ENCODE assay signal across 27 cellular contexts in the genomic region with DNA sequence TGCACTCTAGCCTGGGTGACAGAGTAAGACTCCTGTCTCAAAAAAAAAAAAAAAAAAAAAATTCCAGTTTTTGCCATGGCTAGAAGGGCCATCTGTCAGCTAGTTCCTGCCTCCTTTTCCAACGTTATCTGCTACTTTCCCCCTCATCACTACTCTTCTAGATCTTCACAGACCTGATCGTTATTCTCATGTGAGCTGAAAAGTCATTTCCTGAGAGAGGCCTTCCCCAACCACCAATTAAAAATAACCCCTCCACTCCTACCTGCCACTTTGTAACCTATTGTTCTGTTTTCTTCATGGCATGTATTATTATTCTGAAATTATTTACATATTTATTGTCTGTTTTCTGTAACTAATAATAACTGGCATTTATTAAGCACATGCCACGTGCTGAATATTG. TPM values are rescaled to one million over a fixed set of nuclear protein-coding genes. Genes with fewer than 3 reads are reported as not detected.
A peak's percentile ranks its signal among the peaks of the same experiment; 100 is the strongest.
DNase-seq lines count a peak whose midpoint lies in the region; ATAC-seq and TF ChIP-seq lines count a peak whose summit lies in the region.
"Had no signal": no experiment of that assay in that cellular context is flagged by ENCODE, and none has a peak within 500 bp of the region (broad histone marks: within the 10 kb centered on the region; RNA-seq: fewer than 3 reads in every experiment).

No MANE protein-coding gene starts in this region.

- no peaks in the 10 kb centered on the region for H3K9me3 ChIP-seq in BLaER1 treated with 17β-estradiol and CSF1 and Interleukin-3, amounts not matched to agents 10 nM and 100 nM (replicated peaks in 1 of 11)
- no peaks in the 10 kb centered on the region for H3K9me3 ChIP-seq in Loucy (ENCODE audit: insufficient read depth, low read depth, low read length)
- H3K9me3 ChIP-seq: gastrocnemius medialis, sigmoid colon, stomach, vagina had no signal

- peaks cover 43 to 88% (median 80%) of the 10 kb centered on the region in 10 experiments for H3K4me1 ChIP-seq in BLaER1 treated with 17β-estradiol and CSF1 and Interleukin-3, amounts not matched to agents 10 nM and 100 nM
- peaks cover 28% of the 10 kb centered on the region for H3K4me1 ChIP-seq in Loucy (ENCODE audit: insufficient read depth, low read length, poor library complexity, severe bottlenecking)
- H3K4me1 ChIP-seq: sigmoid colon had no signal

- H3K27ac Mint-ChIP-seq in activated B cell treated with CpG ODN at 0.5 μM for 24 hours (peak overlapping the region; percentile 50), naive B cell (peak overlapping the region in 4 of 6 donors; percentile 54 to 93 (median 85))
- H3K27ac Mint-ChIP-seq: GM23338 had no signal

- no peaks in the 10 kb centered on the region for H3F3A ChIP-seq in Loucy (ENCODE audit: low read depth)

- peaks cover 5% of the 10 kb centered on the region; the same call in 1 of the 2 replicates for H3K79me2 ChIP-seq in Loucy (ENCODE audit: insufficient read depth, low read length)

- no peak overlapping the region for H2AFZ ChIP-seq in Loucy (ENCODE audit: low read length)
- H2AFZ ChIP-seq: GM23338 had no signal

- CTCF ChIA-PET in activated B cell treated with CpG ODN at 0.5 μM for 24 hours (lab: Charles Lee): interaction anchor here (0.7 kb wide), 1 partner anchor 29 kb away, joined by 4 read pairs; no protein-coding TSS in a partner anchor

- H3K4me1 Mint-ChIP-seq in activated B cell treated with CpG ODN at 0.5 μM for 24 hours: peaks cover 81% of the 10 kb centered on the region
- H3K4me1 Mint-ChIP-seq in naive B cell: peaks cover 71 to 96% (median 86%) of the 10 kb centered on the region in 3 donors

- peaks cover 17% of the 10 kb centered on the region for H3K36me3 Mint-ChIP-seq in activated B cell treated with CpG ODN at 0.5 μM for 24 hours (ENCODE audit: low read depth)
- peaks cover 0 to 23% of the 10 kb centered on the region in 2 donors for H3K36me3 Mint-ChIP-seq in naive B cell

- H3K4me2 ChIP-seq in BLaER1 treated with 17β-estradiol and CSF1 and Interleukin-3, amounts not matched to agents 10 nM and 100 nM: peak overlapping the region in 8 of 11 experiments; percentile 32 to 86 (median 67); a peak in 16 of 22 replicates
- H3K4me2 ChIP-seq in Loucy (ENCODE audit: low read depth, low read length, poor library complexity, severe bottlenecking): peak overlapping the region; percentile 55
- H3K4me2 ChIP-seq: GM23338 had no signal

- no peak overlapping the region for H3K4me3 ChIP-seq in BLaER1 treated with 17β-estradiol and CSF1 and Interleukin-3, amounts not matched to agents 10 nM and 100 nM
- H3K4me3 ChIP-seq in Loucy (ENCODE audit: low read length, poor library complexity, severe bottlenecking): peak overlapping the region; percentile 5
- H3K4me3 ChIP-seq: gastrocnemius medialis, GM23338, sigmoid colon, stomach, vagina had no signal

- H3K9me2 ChIP-seq in Loucy (replicated peaks; ENCODE audit: low read depth, low read length): no peaks in the 10 kb centered on the region

- ATAC-seq in activated B cell treated with CpG ODN at 0.5 μM for 24 hours (ENCODE audit: low read depth) (no peak), naive B cell (ENCODE audit: low read depth in 2 of 2) (peak in 1 of 2 donors; percentile 51), HG02981 (IDR thresholded peaks at IDR 0.05; ENCODE audit: unreplicated experiment) (no peak)
- ATAC-seq: gastrocnemius medialis, GM23338 had no signal

- no peak for DNase-seq in activated B cell treated with CpG ODN at 0.5 μM for 24 hours
- no peak for DNase-seq in naive B cell
- DNase-seq in pons (ENCODE audit: low spot score): no peak
- no peak for DNase-seq in EL
- no peak for DNase-seq in DMS153 treated with DMSO at 0.1 percent for 48 hours (lab: John Stamatoyannopoulos, UW; ENCODE audit: unreplicated experiment)
- DNase-seq: activated CD4-positive, alpha-beta T cell treated with anti-CD3 and anti-CD28 coated beads, Interleukin-2, amount 50 U/mL, for 1 hour; activated naive CD4-positive, alpha-beta T cell; amygdala; Calu3; gastrocnemius medialis; kidney glomerular epithelial cell; NCI-H1092 treated with DMSO at 0.1 percent for 48 hours; NCI-H2029; NCI-H526; occipital lobe; SIG-M5; sigmoid colon; stimulated activated CD4-positive, alpha-beta T cell treated with anti-CD3 and anti-CD28 coated beads, Interleukin-12 subunit alpha, Interleukin-12 subunit beta, amount 100 ng/mL, for 4 hours; stimulated activated CD4-positive, alpha-beta T cell treated with anti-CD3 and anti-CD28 coated beads, Interleukin-4, amount 100 ng/mL, for 1 hour; stomach; T1000 had no signal

- H3K9ac ChIP-seq in BLaER1 treated with 17β-estradiol and CSF1 and Interleukin-3, amounts not matched to agents 10 nM and 100 nM: no peak overlapping the region
- peak overlapping the region; percentile 6 for H3K9ac ChIP-seq in Loucy (ENCODE audit: low read depth, low read length, poor library complexity, severe bottlenecking)

- H3K27me3 ChIP-seq in BLaER1 treated with 17β-estradiol and CSF1 and Interleukin-3, amounts not matched to agents 10 nM and 100 nM: no peaks in the 10 kb centered on the region
- no peaks in the 10 kb centered on the region for H3K27me3 ChIP-seq in Loucy (ENCODE audit: insufficient read depth, low read length, poor library complexity, severe bottlenecking)
- H3K27me3 ChIP-seq: gastrocnemius medialis, sigmoid colon, stomach, vagina had no signal

- intact Hi-C loops in activated B cell treated with CpG ODN at 0.5 μM for 24 hours (cut with micrococcal nuclease): no loop called here

- TF ChIP-seq CTCF in Loucy (conservative IDR thresholded peaks at IDR 0.05; ENCODE audit: low read length) (no peak), activated B cell treated with CpG ODN at 0.5 μM for 24 hours (IDR thresholded peaks at IDR 0.05) (no peak)

- H3K27me3 Mint-ChIP-seq in activated B cell treated with CpG ODN at 0.5 μM for 24 hours (no peaks in the 10 kb centered on the region), naive B cell (no peaks in the 10 kb centered on the region)
- H3K27me3 Mint-ChIP-seq: IgD-negative memory B cell had no signal

- peaks cover 0 to 75% (median 17%) of the 10 kb centered on the region in 11 experiments; a peak in 12 of 22 replicates for H4K20me1 ChIP-seq in BLaER1 treated with 17β-estradiol and CSF1 and Interleukin-3, amounts not matched to agents 10 nM and 100 nM
- no peaks in the 10 kb centered on the region for H4K20me1 ChIP-seq in Loucy (ENCODE audit: insufficient read depth, low read length, poor library complexity, severe bottlenecking)

- H3K4me3 Mint-ChIP-seq in activated B cell treated with CpG ODN at 0.5 μM for 24 hours: no peak overlapping the region
- peak overlapping the region in 5 of 8 donors; percentile 37 to 73 (median 62) for H3K4me3 Mint-ChIP-seq in naive B cell
- H3K4me3 Mint-ChIP-seq: GM23338 had no signal

- no peak overlapping the region for H3K27ac ChIP-seq in BLaER1 treated with 17β-estradiol and CSF1 and Interleukin-3, amounts not matched to agents 10 nM and 100 nM
- H3K27ac ChIP-seq: gastrocnemius medialis, sigmoid colon, vagina had no signal

- peaks cover 0 to 14% (median 4%) of the 10 kb centered on the region in 11 experiments; a peak in 5 of 22 replicates for H3K36me3 ChIP-seq in BLaER1 treated with 17β-estradiol and CSF1 and Interleukin-3, amounts not matched to agents 10 nM and 100 nM
- no peaks in the 10 kb centered on the region for H3K36me3 ChIP-seq in Loucy (ENCODE audit: insufficient read depth, low read length)
- H3K36me3 ChIP-seq: gastrocnemius medialis, sigmoid colon, vagina had no signal

- POLR2A ChIA-PET in activated B cell treated with CpG ODN at 0.5 μM for 24 hours (lab: Charles Lee): interaction anchor here (0.6 to 2.8 kb wide), 4 partner anchors 9 to 42 kb away, joined by 4 to 11 read pairs (median 4); no protein-coding TSS in a partner anchor

- H3K9me3 Mint-ChIP-seq in activated B cell treated with CpG ODN at 0.5 μM for 24 hours (no peaks in the 10 kb centered on the region), naive B cell (no peaks in the 10 kb centered on the region)
- H3K9me3 Mint-ChIP-seq: GM23338, IgD-negative memory B cell had no signal

RNA-seq across cellular contexts. Expression of gene SGSM3, which starts 24.2 kb away (rescaled TPM):
- 111 and 123 TPM in 2 replicates for total RNA-seq in activated B cell treated with CpG ODN at 0.5 μM for 24 hours
- 10 to 100 TPM; 62.8 to 91.0 (median 75.8) TPM for polyA plus RNA-seq in naive B cell (ENCODE audit: low read depth in 6 of 6)

RNA-seq across cellular contexts. Expression of gene ADSL, which starts 48.3 kb away (rescaled TPM):
- total RNA-seq in activated B cell treated with CpG ODN at 0.5 μM for 24 hours: 102 and 109 TPM in 2 replicates
- 10 to 100 TPM; 44.4 to 73.3 (median 55.6) TPM for polyA plus RNA-seq in naive B cell (ENCODE audit: low read depth in 6 of 6)
